Comparison of ENCODE assay signal across 18 cellular contexts in genomic region chrX:119753001-119753400, GRCh38. TPM values are rescaled to one million over a fixed set of nuclear protein-coding genes. Genes with fewer than 3 reads are reported as not detected.
DNase-seq lines count a peak whose midpoint lies in the region; ATAC-seq, FAIRE-seq and TF ChIP-seq lines count a peak whose summit lies in the region.
"Had no signal": no experiment of that assay in that cellular context is flagged by ENCODE, and none has a peak within 500 bp of the region (broad histone marks: within the 10 kb centered on the region; RNA-seq: fewer than 3 reads in every experiment).

No MANE protein-coding gene starts in this region.

- peak overlapping the region in 1 of 8 donors; percentile 15 for H3K4me3 Mint-ChIP-seq in CD4-positive, alpha-beta memory T cell
- no peak overlapping the region for H3K4me3 Mint-ChIP-seq in WTC11
- H3K4me3 Mint-ChIP-seq: dendritic cell treated with granulocyte-macrophage colony-stimulating factor and Interleukin-4, amounts not matched to agents 40 ng/mL and 50 ng/mL, for 4 days had no signal

- H3K27me3 Mint-ChIP-seq in CD4-positive, alpha-beta memory T cell: no peaks in the 10 kb centered on the region
- H3K27me3 Mint-ChIP-seq in WTC11 (ENCODE audit: low read depth): no peaks in the 10 kb centered on the region; the same call in 1 of the 2 replicates
- H3K27me3 Mint-ChIP-seq: dendritic cell treated with granulocyte-macrophage colony-stimulating factor and Interleukin-4, amounts not matched to agents 40 ng/mL and 50 ng/mL, for 4 days had no signal

- CTCF ChIA-PET in CD4-positive, alpha-beta memory T cell (lab: Charles Lee; ENCODE audit: partially characterized antibody): interaction anchor here (0.7 to 2.9 kb wide), 10 partner anchors 9 to 875 kb away, joined by 3 to 15 read pairs (median 4); no protein-coding TSS in a partner anchor
- CTCF ChIA-PET in WTC11 (lab: Charles Lee) (interaction anchor here (0.9 to 1.1 kb wide), 3 partner anchors 9 to 241 kb away, joined by 3 to 7 read pairs (median 4); no protein-coding TSS in a partner anchor), HEK293T (lab: Yijun Ruan, JAX) (interaction anchor here (0.6 to 2.0 kb wide), 4 partner anchors 9 to 63 kb away, joined by 3 to 6 read pairs (median 4); no protein-coding TSS in a partner anchor)

- H3K4me1 Mint-ChIP-seq in CD4-positive, alpha-beta memory T cell: peaks cover 22 to 49% (median 38%) of the 10 kb centered on the region in 4 donors
- peaks cover 33% of the 10 kb centered on the region for H3K4me1 Mint-ChIP-seq in WTC11

- no peak for DNase-seq in CD4-positive, alpha-beta memory T cell
- peak; percentile 24 for DNase-seq in COLO829 (ENCODE audit: low spot score)
- DNase-seq in WTC11 (ENCODE audit: low spot score): peak; percentile 16
- no peak for DNase-seq in HEK293T (ENCODE audit: extremely low spot score)
- no peak for DNase-seq in NK-92 treated with Interleukin-12 subunit alpha and Interleukin-12 subunit beta, amount 100 ng/mL, for 24 hours (lab: John Stamatoyannopoulos, UW)
- DNase-seq: GOT3, sigmoid colon, stomach, upper lobe of right lung had no signal

- H3K27ac Mint-ChIP-seq in CD4-positive, alpha-beta memory T cell: peak overlapping the region in 6 of 7 donors; percentile 93 to 99 (median 96)
- peak overlapping the region; percentile 36; the same call in 1 of the 2 replicates for H3K27ac Mint-ChIP-seq in WTC11
- H3K27ac Mint-ChIP-seq: dendritic cell treated with granulocyte-macrophage colony-stimulating factor and Interleukin-4, amounts not matched to agents 40 ng/mL and 50 ng/mL, for 4 days had no signal

- H3K36me3 Mint-ChIP-seq in CD4-positive, alpha-beta memory T cell: peaks cover 0 to 2% of the 10 kb centered on the region in 2 donors
- no peaks in the 10 kb centered on the region for H3K36me3 Mint-ChIP-seq in WTC11

- no peak overlapping the region for H3K4me3 ChIP-seq in CD4-positive, alpha-beta memory T cell (ENCODE audit: low read length in 2 of 2)
- H3K4me3 ChIP-seq: breast epithelium, sigmoid colon, stomach, upper lobe of right lung had no signal

- no peaks in the 10 kb centered on the region for H3K9me3 Mint-ChIP-seq in CD4-positive, alpha-beta memory T cell
- H3K9me3 Mint-ChIP-seq in WTC11: no peaks in the 10 kb centered on the region
- H3K9me3 Mint-ChIP-seq: dendritic cell treated with granulocyte-macrophage colony-stimulating factor and Interleukin-4, amounts not matched to agents 40 ng/mL and 50 ng/mL, for 4 days had no signal

- H3K4me1 ChIP-seq in CD4-positive, alpha-beta memory T cell (ENCODE audit: insufficient read depth, low read length): peaks cover 48% of the 10 kb centered on the region
- H3K4me1 ChIP-seq: breast epithelium, upper lobe of right lung had no signal

- POLR2A ChIA-PET in CD4-positive, alpha-beta memory T cell (lab: Charles Lee; ENCODE audit: partially characterized antibody): interaction anchor here (1.4 to 7.4 kb wide), 4 partner anchors 39 to 147 kb away, joined by 7 to 65 read pairs (median 16); partner anchors contain the start of genes NKRF, RPL39 and SEPTIN6
- POLR2A ChIA-PET in WTC11 (lab: Charles Lee) (no interaction called here), HEK293T (lab: Yijun Ruan, JAX) (no interaction called here)

- H3K9me3 ChIP-seq in CD4-positive, alpha-beta memory T cell (ENCODE audit: control insufficient read depth in 1 of 2, low read length in 2 of 2): no peaks in the 10 kb centered on the region
- H3K9me3 ChIP-seq: breast epithelium, sigmoid colon, stomach, upper lobe of right lung had no signal

- FAIRE-seq in islet of Langerhans (lab: Jason Lieb, UNC): peak; percentile 85
- FAIRE-seq: keratinocyte had no signal

- no peak for TF ChIP-seq CTCF in WTC11 (IDR thresholded peaks at IDR 0.05)

- no peaks in the 10 kb centered on the region for H3K36me3 ChIP-seq in CD4-positive, alpha-beta memory T cell (ENCODE audit: insufficient read depth, low read length)
- H3K36me3 ChIP-seq: breast epithelium, sigmoid colon, stomach, upper lobe of right lung had no signal

- no peak overlapping the region for H3K27ac ChIP-seq in CD4-positive, alpha-beta memory T cell (ENCODE audit: low read depth, low read length)
- H3K27ac ChIP-seq: breast epithelium, sigmoid colon, stomach, upper lobe of right lung had no signal

- no peaks in the 10 kb centered on the region for H3K27me3 ChIP-seq in CD4-positive, alpha-beta memory T cell (ENCODE audit: insufficient read depth, low read length)
- H3K27me3 ChIP-seq: sigmoid colon, stomach, upper lobe of right lung had no signal

- ATAC-seq in WTC11 (peak; percentile 45), HG03432 (IDR thresholded peaks at IDR 0.05; ENCODE audit: unreplicated experiment) (no peak)
- ATAC-seq: Right ventricle myocardium inferior had no signal

- intact Hi-C loops in CD4-positive, alpha-beta memory T cell (cut with micrococcal nuclease): loop anchor here (1.0 kb wide), 1 partner anchor 237 kb away; no protein-coding TSS in a partner anchor

TF ChIP-seq in WTC11, 78 proteins besides CTCF, POLR2A, EP300 and RAD21:
- TF ChIP-seq MXD4 (CRISPR knock-in tag; IDR thresholded peaks at IDR 0.05; ENCODE audit: borderline replicate concordance): no peak
TF ChIP-seq in WTC11: peak in this region for 0.

TF ChIP-seq in HEK293T, 16 proteins besides CTCF, POLR2A, EP300 and RAD21:
- TF ChIP-seq BHLHE40 (IDR thresholded peaks at IDR 0.05; ENCODE audit: borderline replicate concordance): no peak
- TF ChIP-seq FOXA1 (IDR thresholded peaks at IDR 0.05): no peak
- no peak for TF ChIP-seq FOXM1 (IDR thresholded peaks at IDR 0.05; ENCODE audit: borderline replicate concordance)
- TF ChIP-seq FOXK2 (IDR thresholded peaks at IDR 0.05): no peak
- TF ChIP-seq L3MBTL2 (conservative IDR thresholded peaks at IDR 0.05): no peak
- TF ChIP-seq ZNF384 (IDR thresholded peaks at IDR 0.05): no peak
- no peak for TF ChIP-seq ELF4 (IDR thresholded peaks at IDR 0.05)
- TF ChIP-seq TARDBP (IDR thresholded peaks at IDR 0.05): no peak
- no peak for TF ChIP-seq HDGF (IDR thresholded peaks at IDR 0.05; ENCODE audit: borderline replicate concordance)
- TF ChIP-seq SUZ12 (IDR thresholded peaks at IDR 0.05): no peak
- no peak for TF ChIP-seq SP1 (IDR thresholded peaks at IDR 0.05)
- no peak for TF ChIP-seq PKNOX1 (IDR thresholded peaks at IDR 0.05)
- TF ChIP-seq LEF1 (IDR thresholded peaks at IDR 0.05; ENCODE audit: borderline replicate concordance): no peak
- TF ChIP-seq ARNT (IDR thresholded peaks at IDR 0.05): no peak
- no peak for TF ChIP-seq CTBP1 (IDR thresholded peaks at IDR 0.05; ENCODE audit: borderline replicate concordance)
- no peak for TF ChIP-seq NFRKB (IDR thresholded peaks at IDR 0.05)

RNA-seq across cellular contexts. Expression of gene SOWAHD, which starts 5.4 kb away (rescaled TPM):
- 1 to 10 TPM; 1.9 to 2.0 TPM for total RNA-seq in CD4-positive, alpha-beta memory T cell
- 1 to 10 TPM in 1 of 2 donors, not detected in 1; 2.6 TPM for polyA plus RNA-seq in CD4-positive, alpha-beta memory T cell
- total RNA-seq in WTC11 (2021): 3.6 to 5.0 TPM (median 4.3 TPM) in 3 replicates
- total RNA-seq: Calu3, lung microvascular endothelial cell, myocyte had no signal
- polyA plus RNA-seq: keratinocyte had no signal

RNA-seq across cellular contexts. Expression of gene RPL39, which starts 38.4 kb away (rescaled TPM):
- 1,000 to 10,000 TPM; 3,907 to 4,108 TPM for total RNA-seq in CD4-positive, alpha-beta memory T cell
- polyA plus RNA-seq in CD4-positive, alpha-beta memory T cell: 1,000 to 10,000 TPM; 3,926 to 4,396 TPM
- 1,551 to 1,842 TPM (median 1,763 TPM) in 3 replicates for total RNA-seq in WTC11 (2021)

Comparison
In these comparisons a context has a peak if more than half of its experiments do, and no peak if none do; other contexts are left out.
1. DNase-seq: peak in COLO829 (single experiment) and WTC11 (single experiment); none in CD4-positive, alpha-beta memory T cell (0 of 5), HEK293T (single experiment) and NK-92 treated with Interleukin-12 subunit alpha and Interleukin-12 subunit beta, amount 100 ng/mL, for 24 hours (single experiment).